Comparison of ENCODE assay signal across 8 cellular contexts in genomic region chr22:37020192-37020479, GRCh38. TPM values are rescaled to one million over a fixed set of nuclear protein-coding genes. Genes with fewer than 3 reads are reported as not detected.
DNase-seq lines count a peak whose midpoint lies in the region; ATAC-seq and TF ChIP-seq lines count a peak whose summit lies in the region.

No MANE protein-coding gene starts in this region.

- no peak for TF ChIP-seq RAD21 in liver (IDR thresholded peaks at IDR 0.05)

- H3K4me3 ChIP-seq in NT2/D1 (ENCODE audit: insufficient read length, low read depth) = peak overlapping the region; percentile 82
- H3K4me3 ChIP-seq in liver (ENCODE audit: low read depth in 1 of 3, low read length in 3 of 3) = peak overlapping the region; percentile 72 to 91 (median 84)
- peak overlapping the region; percentile 44 to 65 (median 51) for H3K4me3 ChIP-seq in thyroid gland (replicated peaks in 1 of 3)

- peaks cover 2% of the 10 kb centered on the region for H3K27me3 Mint-ChIP-seq in activated CD4-positive, alpha-beta T cell treated with anti-CD3 and anti-CD28 coated beads, Interleukin-2, amount 10 ng/mL, durations not matched to agents 24 days and 14 days
- no peaks in the 10 kb centered on the region for H3K27me3 Mint-ChIP-seq in chondrocyte (ENCODE audit: low read depth)

- H3K36me3 Mint-ChIP-seq in activated CD4-positive, alpha-beta T cell treated with anti-CD3 and anti-CD28 coated beads, Interleukin-2, amount 10 ng/mL, durations not matched to agents 24 days and 14 days (ENCODE audit: low read depth) = peaks cover 4% of the 10 kb centered on the region
- H3K36me3 Mint-ChIP-seq in chondrocyte (ENCODE audit: low read depth) = peaks cover 6% of the 10 kb centered on the region

- H3K9ac ChIP-seq in NT2/D1 (ENCODE audit: insufficient read length, low read depth) (peak overlapping the region; percentile 80), liver (ENCODE audit: low read depth in 1 of 2, low read length in 2 of 2) (peak overlapping the region; percentile 51 to 63)

- peak overlapping the region; percentile 93 for H3K4me3 Mint-ChIP-seq in activated CD4-positive, alpha-beta T cell treated with anti-CD3 and anti-CD28 coated beads, Interleukin-2, amount 10 ng/mL, durations not matched to agents 24 days and 14 days
- H3K4me3 Mint-ChIP-seq in chondrocyte (ENCODE audit: unreplicated experiment) = peak overlapping the region; percentile 94

- H3K27me3 ChIP-seq in NT2/D1 (ENCODE audit: insufficient read depth, insufficient read length) (no peaks in the 10 kb centered on the region), liver (ENCODE audit: control insufficient read depth in 4 of 4, insufficient read depth in 4 of 4, low read length in 3 of 4) (no peaks in the 10 kb centered on the region), thyroid gland (no peaks in the 10 kb centered on the region)

- H3K27ac Mint-ChIP-seq in activated CD4-positive, alpha-beta T cell treated with anti-CD3 and anti-CD28 coated beads, Interleukin-2, amount 10 ng/mL, durations not matched to agents 24 days and 14 days = peak overlapping the region; percentile 89
- H3K27ac Mint-ChIP-seq in chondrocyte (ENCODE audit: unreplicated experiment) = peak overlapping the region; percentile 89

- H3K27ac ChIP-seq in liver (ENCODE audit: low read depth in 1 of 2, low read length in 2 of 2) (peak overlapping the region; percentile 94 to 95), thyroid gland (peak overlapping the region in 2 of 3 donors; percentile 84 to 88)

- intact Hi-C loops in activated CD4-positive, alpha-beta T cell treated with anti-CD3 and anti-CD28 coated beads, Interleukin-2, amount 10 ng/mL, durations not matched to agents 24 days and 14 days (cut with micrococcal nuclease) = no loop called here
- intact Hi-C loops in thyroid gland (cut with DNase I) = no loop called here

- ATAC-seq in HG02981 (IDR thresholded peaks at IDR 0.05; ENCODE audit: unreplicated experiment) = no peak

- H3K36me3 ChIP-seq in NT2/D1 (ENCODE audit: insufficient read depth, insufficient read length, low read length) = peaks cover 46% of the 10 kb centered on the region
- peaks cover 0 to 5% (median 0%) of the 10 kb centered on the region in 4 donors for H3K36me3 ChIP-seq in liver (ENCODE audit: control insufficient read depth in 4 of 4, insufficient read depth in 3 of 4, low read depth in 1 of 4, low read length in 3 of 4)
- H3K36me3 ChIP-seq in thyroid gland = peaks cover 0 to 9% of the 10 kb centered on the region in 2 donors

- TF ChIP-seq POLR2A in thyroid gland (IDR thresholded peaks at IDR 0.05) = no peak

- DNase-seq in activated CD4-positive, alpha-beta T cell treated with anti-CD3 and anti-CD28 coated beads, Interleukin-2, amount 10 ng/mL, durations not matched to agents 24 days and 14 days = no peak
- DNase-seq in activated CD4-positive, alpha-beta T cell treated with anti-CD3 and anti-CD28 coated beads, Interleukin-2, amount 50 U/mL, for 1 hour = no peak
- DNase-seq in NT2/D1 (ENCODE audit: low read depth, low spot score) (no peak), chondrocyte (ENCODE audit: low spot score) (no peak), thyroid gland (peak; percentile 43 to 46), DMS153 (lab: John Stamatoyannopoulos, UW) (no peak)

- 1% methylated on average over 5 of the region's 5 CpGs for WGBS in liver
- 2 to 3% methylated on average over 5 of the region's 5 CpGs for WGBS in thyroid gland, 2 donors

- peaks cover 16% of the 10 kb centered on the region for H3K4me1 Mint-ChIP-seq in activated CD4-positive, alpha-beta T cell treated with anti-CD3 and anti-CD28 coated beads, Interleukin-2, amount 10 ng/mL, durations not matched to agents 24 days and 14 days
- H3K4me1 Mint-ChIP-seq in chondrocyte (ENCODE audit: low read depth) = peaks cover 24% of the 10 kb centered on the region

- no peaks in the 10 kb centered on the region for H3K9me3 Mint-ChIP-seq in activated CD4-positive, alpha-beta T cell treated with anti-CD3 and anti-CD28 coated beads, Interleukin-2, amount 10 ng/mL, durations not matched to agents 24 days and 14 days
- H3K9me3 Mint-ChIP-seq in chondrocyte (ENCODE audit: low read depth) = no peaks in the 10 kb centered on the region

- peaks cover 18% of the 10 kb centered on the region for H3K4me1 ChIP-seq in NT2/D1 (ENCODE audit: insufficient read depth, insufficient read length)
- H3K4me1 ChIP-seq in liver (ENCODE audit: control insufficient read depth in 4 of 4, insufficient read depth in 4 of 4, low read length in 3 of 4) = peaks cover 10 to 78% (median 61%) of the 10 kb centered on the region in 4 donors
- peaks cover 8 to 48% of the 10 kb centered on the region in 2 donors for H3K4me1 ChIP-seq in thyroid gland

- H3K9me3 ChIP-seq in NT2/D1 (ENCODE audit: insufficient read depth, low read length) (no peaks in the 10 kb centered on the region), liver (ENCODE audit: control insufficient read depth in 4 of 4, low read length in 3 of 4) (no peaks in the 10 kb centered on the region), thyroid gland (no peaks in the 10 kb centered on the region)

- TF ChIP-seq CTCF in chondrocyte (IDR thresholded peaks at IDR 0.05) (no peak), liver (IDR thresholded peaks at IDR 0.05; ENCODE audit: low read depth, low read length, missing input control) (no peak), thyroid gland (IDR thresholded peaks at IDR 0.05) (peak in 1 of 6 experiments; percentile 4)

TF ChIP-seq in liver, 16 proteins besides CTCF, POLR2A, EP300 and RAD21:
- TF ChIP-seq GABPA (IDR thresholded peaks at IDR 0.05 in 1 of 2, conservative IDR thresholded peaks at IDR 0.05 in 1 of 2) = no peak
- no peak for TF ChIP-seq RXRA (IDR thresholded peaks at IDR 0.05)
- TF ChIP-seq EGR1 (IDR thresholded peaks at IDR 0.05; ENCODE audit: low read depth in 2 of 2) = no peak
- no peak for TF ChIP-seq ZBTB33 (IDR thresholded peaks at IDR 0.05)
- no peak for TF ChIP-seq ATF3 (IDR thresholded peaks at IDR 0.05)
- TF ChIP-seq HNF4A (conservative IDR thresholded peaks at IDR 0.05) = peak in 1 of 2 donors; percentile 8
- TF ChIP-seq HNF4G (IDR thresholded peaks at IDR 0.05) = no peak
- no peak for TF ChIP-seq SP1 (IDR thresholded peaks at IDR 0.05)
- TF ChIP-seq FOXA2 (IDR thresholded peaks at IDR 0.05) = peak; percentile 6
- no peak for TF ChIP-seq TAF1 (conservative IDR thresholded peaks at IDR 0.05)

RNA-seq across cellular contexts. Expression of gene MPST, which starts 0.6 kb away (rescaled TPM):
- total RNA-seq in activated CD4-positive, alpha-beta T cell treated with anti-CD3 and anti-CD28 coated beads, Interleukin-2, amount 10 ng/mL, durations not matched to agents 24 days and 14 days = 21.0 and 21.1 TPM in 2 replicates
- total RNA-seq in chondrocyte = 51.0 to 71.4 TPM (median 68.9 TPM) in 3 replicates
- 100 to 1,000 TPM; 124 to 149 TPM for total RNA-seq in liver
- polyA plus RNA-seq in liver = 100 to 1,000 TPM; 249 to 277 TPM
- 100 to 1,000 TPM in 1 of 4 donors, 10 to 100 TPM in 3; 67.7 to 102 (median 93.6) TPM for total RNA-seq in thyroid gland

RNA-seq across cellular contexts. Expression of gene TST, which starts 0.9 kb away (rescaled TPM):
- 5.2 and 5.8 TPM in 2 replicates for total RNA-seq in activated CD4-positive, alpha-beta T cell treated with anti-CD3 and anti-CD28 coated beads, Interleukin-2, amount 10 ng/mL, durations not matched to agents 24 days and 14 days
- total RNA-seq in chondrocyte = 17.8 to 25.3 TPM (median 24.9 TPM) in 3 replicates
- 100 to 1,000 TPM; 186 to 212 TPM for total RNA-seq in liver
- 100 to 1,000 TPM; 373 to 404 TPM for polyA plus RNA-seq in liver
- 10 to 100 TPM; 35.7 to 51.2 (median 37.8) TPM for total RNA-seq in thyroid gland

RNA-seq across cellular contexts. Expression of gene KCTD17, which starts 31.4 kb away (rescaled TPM):
- total RNA-seq in activated CD4-positive, alpha-beta T cell treated with anti-CD3 and anti-CD28 coated beads, Interleukin-2, amount 10 ng/mL, durations not matched to agents 24 days and 14 days = 63.2 and 66.5 TPM in 2 replicates
- total RNA-seq in chondrocyte (26.7 to 33.0 TPM (median 28.9 TPM) in 3 replicates), liver (1 to 10 TPM; 3.4 to 4.1 TPM), thyroid gland (10 to 100 TPM in 2 of 4 donors, 1 to 10 TPM in 2; 6.1 to 18.9 (median 12.6) TPM)
- polyA plus RNA-seq in liver = 1 to 10 TPM; 2.0 to 5.2 TPM

Comparison
In these comparisons a context has a peak if more than half of its experiments do, and no peak if none do; other contexts are left out.
1. DNase-seq: peak in thyroid gland (2 of 2); none in activated CD4-positive, alpha-beta T cell treated with anti-CD3 and anti-CD28 coated beads, Interleukin-2, amount 10 ng/mL, durations not matched to agents 24 days and 14 days (single experiment), activated CD4-positive, alpha-beta T cell treated with anti-CD3 and anti-CD28 coated beads, Interleukin-2, amount 50 U/mL, for 1 hour (single experiment), NT2/D1 (single experiment), chondrocyte (single experiment) and DMS153 (single experiment).
2. Peak in every context shown above with its lines, with median percentiles within 50 percentile points of each other: H3K4me3 ChIP-seq.